Comparison of ENCODE assay signal across 1 cellular context in the genomic region with DNA sequence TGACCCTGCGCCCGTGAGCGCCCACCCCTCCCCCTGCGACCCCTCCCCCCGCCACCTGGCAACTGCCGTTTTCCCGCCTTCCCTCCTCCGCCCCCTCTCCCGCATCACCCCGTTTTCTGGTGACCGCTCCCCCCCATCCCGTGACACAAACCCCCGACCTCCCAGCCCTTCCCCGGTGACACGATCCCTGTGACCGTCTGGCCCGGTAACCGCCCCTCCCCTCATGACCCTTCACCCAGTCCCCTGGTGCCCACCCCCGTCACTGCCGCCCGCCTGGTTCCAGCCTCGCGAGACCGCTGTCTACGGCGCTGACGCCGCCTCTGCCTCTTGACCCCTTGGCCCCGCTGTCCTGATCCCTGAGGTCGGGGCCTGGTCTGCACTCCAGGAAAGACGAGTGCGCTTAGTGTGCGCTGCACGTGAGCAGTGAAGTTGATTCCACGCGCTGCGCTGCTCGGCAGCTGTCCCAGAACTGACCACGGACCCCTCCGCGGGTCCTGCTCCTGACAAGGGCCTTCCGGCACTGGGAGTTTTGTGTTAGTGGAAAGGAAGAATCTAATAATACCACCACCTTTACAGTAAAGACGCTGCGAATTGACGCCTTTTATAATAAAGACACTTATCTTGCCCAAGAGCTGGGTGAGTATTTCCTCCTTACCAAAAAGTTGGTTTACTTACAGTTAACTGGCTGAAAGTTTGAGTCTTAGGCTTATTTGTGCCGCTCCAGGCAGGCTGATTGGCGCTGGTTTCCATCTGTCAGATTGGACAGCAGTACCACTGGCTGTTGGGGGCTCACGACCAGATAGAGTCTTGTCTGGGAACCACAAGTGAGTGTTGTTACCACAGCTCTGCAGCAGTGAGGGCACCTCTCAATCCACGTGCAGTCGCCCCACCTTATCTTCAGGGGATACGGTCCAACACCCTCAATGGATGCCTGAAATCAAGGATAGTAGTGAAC.
TF ChIP-seq lines count a peak whose summit lies in the region.

No MANE protein-coding gene starts in this region.

TF ChIP-seq in GM23338, 12 proteins besides CTCF, POLR2A, EP300 and RAD21:
- no peak for TF ChIP-seq EZH2 (IDR thresholded peaks at IDR 0.05; ENCODE audit: low read depth, unreplicated experiment)
- TF ChIP-seq, protein P1, sequence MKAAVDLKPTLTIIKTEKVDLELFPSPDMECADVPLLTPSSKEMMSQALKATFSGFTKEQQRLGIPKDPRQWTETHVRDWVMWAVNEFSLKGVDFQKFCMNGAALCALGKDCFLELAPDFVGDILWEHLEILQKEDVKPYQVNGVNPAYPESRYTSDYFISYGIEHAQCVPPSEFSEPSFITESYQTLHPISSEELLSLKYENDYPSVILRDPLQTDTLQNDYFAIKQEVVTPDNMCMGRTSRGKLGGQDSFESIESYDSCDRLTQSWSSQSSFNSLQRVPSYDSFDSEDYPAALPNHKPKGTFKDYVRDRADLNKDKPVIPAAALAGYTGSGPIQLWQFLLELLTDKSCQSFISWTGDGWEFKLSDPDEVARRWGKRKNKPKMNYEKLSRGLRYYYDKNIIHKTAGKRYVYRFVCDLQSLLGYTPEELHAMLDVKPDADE (IDR thresholded peaks at IDR 0.05) = no peak
- no peak for TF ChIP-seq REST (IDR thresholded peaks at IDR 0.05; ENCODE audit: unreplicated experiment)
- TF ChIP-seq ZNF114 (CRISPR knock-in tag; IDR thresholded peaks at IDR 0.05) = no peak
- no peak for TF ChIP-seq CREB1 (CRISPR knock-in tag; IDR thresholded peaks at IDR 0.05; ENCODE audit: low read depth)
- no peak for TF ChIP-seq ZNF331 (CRISPR knock-in tag; IDR thresholded peaks at IDR 0.05; ENCODE audit: low read depth)
- no peak for TF ChIP-seq POLR2AphosphoS5 (IDR thresholded peaks at IDR 0.05; ENCODE audit: low read depth)
- no peak for TF ChIP-seq JUNB (IDR thresholded peaks at IDR 0.05; ENCODE audit: unreplicated experiment)
- no peak for TF ChIP-seq STAT1 (IDR thresholded peaks at IDR 0.05; ENCODE audit: unreplicated experiment)
- TF ChIP-seq, protein P2, sequence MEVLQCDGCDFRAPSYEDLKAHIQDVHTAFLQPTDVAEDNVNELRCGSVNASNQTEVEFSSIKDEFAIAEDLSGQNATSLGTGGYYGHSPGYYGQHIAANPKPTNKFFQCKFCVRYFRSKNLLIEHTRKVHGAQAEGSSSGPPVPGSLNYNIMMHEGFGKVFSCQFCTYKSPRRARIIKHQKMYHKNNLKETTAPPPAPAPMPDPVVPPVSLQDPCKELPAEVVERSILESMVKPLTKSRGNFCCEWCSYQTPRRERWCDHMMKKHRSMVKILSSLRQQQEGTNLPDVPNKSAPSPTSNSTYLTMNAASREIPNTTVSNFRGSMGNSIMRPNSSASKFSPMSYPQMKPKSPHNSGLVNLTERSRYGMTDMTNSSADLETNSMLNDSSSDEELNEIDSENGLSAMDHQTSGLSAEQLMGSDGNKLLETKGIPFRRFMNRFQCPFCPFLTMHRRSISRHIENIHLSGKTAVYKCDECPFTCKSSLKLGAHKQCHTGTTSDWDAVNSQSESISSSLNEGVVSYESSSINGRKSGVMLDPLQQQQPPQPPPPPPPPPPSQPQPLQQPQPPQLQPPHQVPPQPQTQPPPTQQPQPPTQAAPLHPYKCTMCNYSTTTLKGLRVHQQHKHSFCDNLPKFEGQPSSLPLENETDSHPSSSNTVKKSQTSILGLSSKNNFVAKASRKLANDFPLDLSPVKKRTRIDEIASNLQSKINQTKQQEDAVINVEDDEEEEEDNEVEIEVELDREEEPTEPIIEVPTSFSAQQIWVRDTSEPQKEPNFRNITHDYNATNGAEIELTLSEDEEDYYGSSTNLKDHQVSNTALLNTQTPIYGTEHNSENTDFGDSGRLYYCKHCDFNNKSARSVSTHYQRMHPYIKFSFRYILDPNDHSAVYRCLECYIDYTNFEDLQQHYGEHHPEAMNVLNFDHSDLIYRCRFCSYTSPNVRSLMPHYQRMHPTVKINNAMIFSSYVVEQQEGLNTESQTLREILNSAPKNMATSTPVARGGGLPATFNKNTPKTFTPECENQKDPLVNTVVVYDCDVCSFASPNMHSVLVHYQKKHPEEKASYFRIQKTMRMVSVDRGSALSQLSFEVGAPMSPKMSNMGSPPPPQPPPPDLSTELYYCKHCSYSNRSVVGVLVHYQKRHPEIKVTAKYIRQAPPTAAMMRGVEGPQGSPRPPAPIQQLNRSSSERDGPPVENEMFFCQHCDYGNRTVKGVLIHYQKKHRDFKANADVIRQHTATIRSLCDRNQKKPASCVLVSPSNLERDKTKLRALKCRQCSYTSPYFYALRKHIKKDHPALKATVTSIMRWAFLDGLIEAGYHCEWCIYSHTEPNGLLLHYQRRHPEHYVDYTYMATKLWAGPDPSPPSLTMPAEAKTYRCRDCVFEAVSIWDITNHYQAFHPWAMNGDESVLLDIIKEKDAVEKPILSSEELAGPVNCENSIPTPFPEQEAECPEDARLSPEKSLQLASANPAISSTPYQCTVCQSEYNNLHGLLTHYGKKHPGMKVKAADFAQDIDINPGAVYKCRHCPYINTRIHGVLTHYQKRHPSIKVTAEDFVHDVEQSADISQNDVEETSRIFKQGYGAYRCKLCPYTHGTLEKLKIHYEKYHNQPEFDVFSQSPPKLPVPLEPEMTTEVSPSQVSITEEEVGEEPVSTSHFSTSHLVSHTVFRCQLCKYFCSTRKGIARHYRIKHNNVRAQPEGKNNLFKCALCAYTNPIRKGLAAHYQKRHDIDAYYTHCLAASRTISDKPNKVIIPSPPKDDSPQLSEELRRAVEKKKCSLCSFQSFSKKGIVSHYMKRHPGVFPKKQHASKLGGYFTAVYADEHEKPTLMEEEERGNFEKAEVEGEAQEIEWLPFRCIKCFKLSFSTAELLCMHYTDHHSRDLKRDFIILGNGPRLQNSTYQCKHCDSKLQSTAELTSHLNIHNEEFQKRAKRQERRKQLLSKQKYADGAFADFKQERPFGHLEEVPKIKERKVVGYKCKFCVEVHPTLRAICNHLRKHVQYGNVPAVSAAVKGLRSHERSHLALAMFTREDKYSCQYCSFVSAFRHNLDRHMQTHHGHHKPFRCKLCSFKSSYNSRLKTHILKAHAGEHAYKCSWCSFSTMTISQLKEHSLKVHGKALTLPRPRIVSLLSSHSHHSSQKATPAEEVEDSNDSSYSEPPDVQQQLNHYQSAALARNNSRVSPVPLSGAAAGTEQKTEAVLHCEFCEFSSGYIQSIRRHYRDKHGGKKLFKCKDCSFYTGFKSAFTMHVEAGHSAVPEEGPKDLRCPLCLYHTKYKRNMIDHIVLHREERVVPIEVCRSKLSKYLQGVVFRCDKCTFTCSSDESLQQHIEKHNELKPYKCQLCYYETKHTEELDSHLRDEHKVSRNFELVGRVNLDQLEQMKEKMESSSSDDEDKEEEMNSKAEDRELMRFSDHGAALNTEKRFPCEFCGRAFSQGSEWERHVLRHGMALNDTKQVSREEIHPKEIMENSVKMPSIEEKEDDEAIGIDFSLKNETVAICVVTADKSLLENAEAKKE (CRISPR knock-in tag; IDR thresholded peaks at IDR 0.05) = no peak
- no peak for TF ChIP-seq EZH2phosphoT487 (IDR thresholded peaks at IDR 0.05; ENCODE audit: unreplicated experiment)
- no peak for TF ChIP-seq NANOG (IDR thresholded peaks at IDR 0.05; ENCODE audit: borderline replicate concordance)
